Comparison of ENCODE assay signal across 1 cellular context in genomic region chr11:1082728-1083620, GRCh38.
TF ChIP-seq lines count a peak whose summit lies in the region.

No MANE protein-coding gene starts in this region.

TF ChIP-seq in A549, 52 proteins besides CTCF, POLR2A, EP300 and RAD21 (continued from another document):
- TF ChIP-seq REST (IDR thresholded peaks at IDR 0.05): no peak
- TF ChIP-seq RCOR1 (IDR thresholded peaks at IDR 0.05; ENCODE audit: low read depth, low read length): no peak
- no peak for TF ChIP-seq ZFP36 (IDR thresholded peaks at IDR 0.05; ENCODE audit: borderline replicate concordance, partially characterized antibody)
- no peak for TF ChIP-seq CBX8 (IDR thresholded peaks at IDR 0.05)
- TF ChIP-seq MYC (IDR thresholded peaks at IDR 0.05; ENCODE audit: borderline replicate concordance, low read length): no peak
- no peak for TF ChIP-seq TP53 (CRISPR knock-in tag; IDR thresholded peaks at IDR 0.05)
- no peak for TF ChIP-seq FOXS1 (CRISPR knock-in tag; IDR thresholded peaks at IDR 0.05)
- TF ChIP-seq ZC3H11A (IDR thresholded peaks at IDR 0.05): no peak
- TF ChIP-seq NFE2L2 (conservative IDR thresholded peaks at IDR 0.05; ENCODE audit: low read length): no peak
